In genomic region chr11:62069374-62069773, GRCh38 we compare ENCODE assay signal across 1 cellular context.
TF ChIP-seq lines count a peak whose summit lies in the region.

No MANE protein-coding gene starts in this region.

TF ChIP-seq in GM23338, 12 proteins besides CTCF, POLR2A, EP300 and RAD21 (continued from another document):
- no peak for TF ChIP-seq ZNF462 (CRISPR knock-in tag; IDR thresholded peaks at IDR 0.05)
- no peak for TF ChIP-seq ETS1 (IDR thresholded peaks at IDR 0.05)
- TF ChIP-seq JUNB (IDR thresholded peaks at IDR 0.05; ENCODE audit: unreplicated experiment), result no peak
- TF ChIP-seq NANOG (IDR thresholded peaks at IDR 0.05; ENCODE audit: borderline replicate concordance), result no peak
- no peak for TF ChIP-seq CREB1 (CRISPR knock-in tag; IDR thresholded peaks at IDR 0.05; ENCODE audit: low read depth)
- no peak for TF ChIP-seq REST (IDR thresholded peaks at IDR 0.05; ENCODE audit: unreplicated experiment)
